ENCODE assay signal across 11 cellular contexts in the genomic region with DNA sequence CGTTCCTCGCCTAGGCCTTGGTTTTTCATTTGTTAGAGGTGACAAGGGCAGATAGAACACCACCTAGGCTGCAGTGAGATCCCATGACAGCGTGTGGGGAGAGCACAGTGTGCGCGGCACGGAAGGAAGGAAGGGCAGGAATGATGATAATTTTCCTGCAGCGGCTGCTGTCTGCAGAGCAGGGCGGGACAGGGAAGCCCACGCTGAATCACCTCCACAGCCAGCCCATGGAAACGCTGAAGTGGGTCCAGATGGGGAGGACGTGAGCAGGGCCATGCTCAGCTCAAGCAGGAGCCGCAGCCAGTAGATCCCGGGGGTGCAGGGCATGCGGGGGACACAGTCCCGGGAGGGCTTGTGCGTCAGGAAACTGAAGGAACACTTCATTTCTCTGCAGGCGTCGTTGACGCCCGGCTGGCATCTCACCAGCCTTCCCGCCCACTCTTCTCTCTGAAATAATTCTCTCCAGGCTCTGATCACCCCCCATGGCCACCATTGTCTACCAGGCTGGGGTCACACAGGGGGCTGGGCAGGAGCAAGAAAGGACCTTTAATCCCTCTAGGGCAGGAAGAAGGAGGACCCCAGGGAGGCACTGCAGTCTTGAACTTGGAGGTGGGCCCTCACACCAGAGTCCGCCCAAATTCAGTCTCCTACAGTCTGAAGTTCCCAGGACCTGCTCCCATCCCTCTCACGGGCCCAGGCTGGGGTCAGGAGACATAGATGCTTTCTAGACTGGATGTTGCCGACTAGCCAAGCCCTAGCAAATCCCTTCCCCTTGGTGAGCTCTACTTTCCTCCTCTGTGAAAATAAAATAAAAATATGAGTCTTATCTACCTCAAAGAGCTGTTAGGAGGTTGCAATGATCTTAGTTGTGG. TPM values are rescaled to one million over a fixed set of nuclear protein-coding genes. Genes with fewer than 3 reads are reported as not detected.
A peak's percentile ranks its signal among the peaks of the same experiment; 100 is the strongest.
DNase-seq lines count a peak whose midpoint lies in the region; ATAC-seq, FAIRE-seq and TF ChIP-seq lines count a peak whose summit lies in the region.
"Had no signal": no experiment of that assay in that cellular context is flagged by ENCODE, and none has a peak within 500 bp of the region (broad histone marks: within the 10 kb centered on the region; RNA-seq: fewer than 3 reads in every experiment).

No MANE protein-coding gene starts in this region.

- H2AFZ ChIP-seq in Karpas-422 (ENCODE audit: low read length) (no peak overlapping the region), neural progenitor cell (replicated peaks) (no peak overlapping the region)

- WGBS in sigmoid colon, 2 donors = 80 to 83% methylated on average over 24 of the region's 24 CpGs

- H3K4me1 Mint-ChIP-seq in neural progenitor cell = peaks cover 73% of the 10 kb centered on the region

- ATAC-seq in left cardiac atrium (peak; percentile 55 to 69), GM21825 (IDR thresholded peaks at IDR 0.05; ENCODE audit: unreplicated experiment) (no peak)

- no peak overlapping the region for H3K4me3 Mint-ChIP-seq in neural progenitor cell
- H3K4me3 Mint-ChIP-seq: activated naive CD4-positive, alpha-beta T cell treated with anti-CD3 and anti-CD28 coated beads, Interleukin-2, amount 50 U/mL, for 24 hours; CD4-positive, CD25-positive, alpha-beta regulatory T cell had no signal

- intact Hi-C loops in left cardiac atrium (cut with DNase I) = loop anchor here in 1 of 2 donors (2.0 kb wide), 1 partner anchor 21 kb away; a partner anchor contains a TSS
- intact Hi-C loops in sigmoid colon (cut with DNase I) = loop anchor here (5.0 kb wide), 1 partner anchor 33 kb away; no protein-coding TSS in a partner anchor

- H3K4me1 ChIP-seq in sigmoid colon = peaks cover 0 to 49% (median 31%) of the 10 kb centered on the region in 4 donors
- H3K4me1 ChIP-seq in Karpas-422 (ENCODE audit: low read length) = peaks cover 7% of the 10 kb centered on the region
- H3K4me1 ChIP-seq in neural progenitor cell = peaks cover 18% of the 10 kb centered on the region

- H3K9me3 ChIP-seq in sigmoid colon (no peaks in the 10 kb centered on the region), Karpas-422 (ENCODE audit: low read length) (no peaks in the 10 kb centered on the region), neural progenitor cell (ENCODE audit: low read depth) (no peaks in the 10 kb centered on the region)

- H3K36me3 ChIP-seq in BJ (ENCODE audit: control insufficient read depth, insufficient read depth, low read length) (no peaks in the 10 kb centered on the region), bronchial epithelial cell (ENCODE audit: control insufficient read depth, insufficient read depth, low read length) (no peaks in the 10 kb centered on the region), sigmoid colon (no peaks in the 10 kb centered on the region), Karpas-422 (ENCODE audit: insufficient read depth, low read length) (no peaks in the 10 kb centered on the region), neural progenitor cell (no peaks in the 10 kb centered on the region)

- H3K27me3 Mint-ChIP-seq in neural progenitor cell (ENCODE audit: insufficient read depth, low read depth) = peaks cover 20% of the 10 kb centered on the region
- H3K27me3 Mint-ChIP-seq: activated naive CD4-positive, alpha-beta T cell treated with anti-CD3 and anti-CD28 coated beads, Interleukin-2, amount 50 U/mL, for 24 hours had no signal

- no peak overlapping the region for H3K4me3 ChIP-seq in BJ (ENCODE audit: low read depth, low read length)
- H3K4me3 ChIP-seq in bronchial epithelial cell (ENCODE audit: low read depth, low read length) = no peak overlapping the region
- H3K4me3 ChIP-seq in sigmoid colon = no peak overlapping the region
- H3K4me3 ChIP-seq in Karpas-422 (ENCODE audit: low read length) = no peak overlapping the region
- H3K4me3 ChIP-seq in neural progenitor cell = no peak overlapping the region

- peak overlapping the region in 3 of 4 donors; percentile 37 to 56 (median 52) for H3K27ac ChIP-seq in sigmoid colon
- H3K27ac ChIP-seq in Karpas-422 (ENCODE audit: low read length) = no peak overlapping the region
- H3K27ac ChIP-seq in neural progenitor cell = no peak overlapping the region

- no peak for TF ChIP-seq POLR2A in sigmoid colon (IDR thresholded peaks at IDR 0.05)

- H3K4me2 ChIP-seq in Karpas-422 (ENCODE audit: low read depth, low read length, poor library complexity, severe bottlenecking) (no peak overlapping the region), neural progenitor cell (no peak overlapping the region)

- H4K20me1 ChIP-seq in Karpas-422 (ENCODE audit: insufficient read depth, low read depth, low read length) (no peaks in the 10 kb centered on the region), neural progenitor cell (ENCODE audit: low read depth) (no peaks in the 10 kb centered on the region)

- POLR2A ChIA-PET in BJ (lab: Charles Lee) = interaction anchor here (0.6 kb wide), 1 partner anchor 329 kb away, joined by 5 read pairs; no protein-coding TSS in a partner anchor

- DNase-seq in BJ (ENCODE audit: low read depth) = peak; percentile 53
- DNase-seq in bronchial epithelial cell (ENCODE audit: low read depth) = no peak
- peak; percentile 90 for DNase-seq in left cardiac atrium
- DNase-seq in sigmoid colon = no peak
- DNase-seq in Karpas-422 = no peak
- DNase-seq in UCSD-AML1 (lab: John Stamatoyannopoulos, UW; ENCODE audit: unreplicated experiment) = no peak
- no peak for DNase-seq in neural progenitor cell (ENCODE audit: low spot score)
- DNase-seq: CD4-positive, CD25-positive, alpha-beta regulatory T cell had no signal

- FAIRE-seq in bronchial epithelial cell (lab: Jason Lieb, UNC) = peak; percentile 76

- H3K9me2 ChIP-seq in Karpas-422 (replicated peaks; ENCODE audit: insufficient read depth, low read length) = no peaks in the 10 kb centered on the region

- no peaks in the 10 kb centered on the region for H3K36me3 Mint-ChIP-seq in neural progenitor cell
- H3K36me3 Mint-ChIP-seq: activated naive CD4-positive, alpha-beta T cell treated with anti-CD3 and anti-CD28 coated beads, Interleukin-2, amount 50 U/mL, for 24 hours had no signal

- CTCF ChIA-PET in BJ (lab: Yijun Ruan, JAX) = interaction anchor here (0.6 to 1.2 kb wide), 4 partner anchors 8 to 34 kb away, joined by 3 to 4 read pairs (median 3); no protein-coding TSS in a partner anchor

- TF ChIP-seq EP300 in sigmoid colon (IDR thresholded peaks at IDR 0.05) = no peak

- no peak overlapping the region for H3K27ac Mint-ChIP-seq in neural progenitor cell
- H3K27ac Mint-ChIP-seq: activated naive CD4-positive, alpha-beta T cell treated with anti-CD3 and anti-CD28 coated beads, Interleukin-2, amount 50 U/mL, for 24 hours; CD4-positive, CD25-positive, alpha-beta regulatory T cell had no signal

- TF ChIP-seq CTCF in BJ (IDR thresholded peaks at IDR 0.05; ENCODE audit: insufficient read depth, low read depth, low read length) (no peak), bronchial epithelial cell (IDR thresholded peaks at IDR 0.05; ENCODE audit: insufficient read depth, low read length, severe bottlenecking) (no peak), sigmoid colon (IDR thresholded peaks at IDR 0.05) (no peak), neural progenitor cell (IDR thresholded peaks at IDR 0.05) (no peak)

- peaks cover 10% of the 10 kb centered on the region for H3F3A ChIP-seq in neural progenitor cell (ENCODE audit: low read depth)

- H3K9me3 Mint-ChIP-seq in neural progenitor cell = peaks cover 2% of the 10 kb centered on the region
- H3K9me3 Mint-ChIP-seq: activated naive CD4-positive, alpha-beta T cell treated with anti-CD3 and anti-CD28 coated beads, Interleukin-2, amount 50 U/mL, for 24 hours had no signal

- H3K79me2 ChIP-seq in Karpas-422 (ENCODE audit: low read length) (no peaks in the 10 kb centered on the region), neural progenitor cell (ENCODE audit: low read depth) (no peaks in the 10 kb centered on the region)

- H3K27me3 ChIP-seq in BJ (ENCODE audit: control insufficient read depth, insufficient read depth, low read length) (no peaks in the 10 kb centered on the region), bronchial epithelial cell (ENCODE audit: control insufficient read depth, insufficient read depth, low read length) (no peaks in the 10 kb centered on the region), sigmoid colon (no peaks in the 10 kb centered on the region), Karpas-422 (ENCODE audit: low read length) (no peaks in the 10 kb centered on the region), neural progenitor cell (peaks cover 15% of the 10 kb centered on the region)

- no peak overlapping the region for H3K9ac ChIP-seq in Karpas-422 (ENCODE audit: low read length)
- no peak overlapping the region for H3K9ac ChIP-seq in neural progenitor cell

RNA-seq across cellular contexts. Expression of a gene that starts 20.9 kb away (rescaled TPM):
- polyA plus RNA-seq in BJ (2011; rRNA removed) = 4.8 and 8.4 TPM in 2 replicates
- polyA minus RNA-seq in BJ (2011; rRNA and poly(A)+ RNA removed) = 15.2 and 21.4 TPM in 2 replicates
- 1.3 and 2.2 TPM in 2 replicates for total RNA-seq in bronchial epithelial cell
- 100 to 1,000 TPM; 503 to 769 TPM for total RNA-seq in left cardiac atrium
- 10 to 100 TPM in 2 of 4 donors, 1 to 10 TPM in 2; 7.1 to 23.5 (median 11.1) TPM for total RNA-seq in sigmoid colon
- 10 to 100 TPM; 18.6 to 30.1 (median 28.9) TPM for polyA plus RNA-seq in sigmoid colon
- not detected in 2 replicates for total RNA-seq in Karpas-422 (2014; rRNA removed; shearing (Covaris generic); ENCODE audit: low replicate concordance)
- 0.41 and 1.3 TPM in 2 replicates for total RNA-seq in neural progenitor cell (ENCODE audit: low replicate concordance)
- total RNA-seq: SK-MEL-5 had no signal
- polyA plus RNA-seq: CD4-positive, CD25-positive, alpha-beta regulatory T cell had no signal

RNA-seq across cellular contexts. Expression of a gene that starts 41.5 kb away (rescaled TPM):
- polyA plus RNA-seq in BJ (2011; rRNA removed) (0.04 and 0.13 TPM in 2 replicates), sigmoid colon (under 1 TPM; 0.16 to 0.92 (median 0.60) TPM)
- not detected in 2 replicates for polyA minus RNA-seq in BJ (2011; rRNA and poly(A)+ RNA removed)
- total RNA-seq in bronchial epithelial cell (not detected in 2 replicates), left cardiac atrium (1 to 10 TPM; 2.9 to 3.0 TPM), sigmoid colon (under 1 TPM in 2 of 4 donors, not detected in 2; 0.33 to 0.55 TPM), neural progenitor cell (ENCODE audit: low replicate concordance) (0.43 and 0.90 TPM in 2 replicates)
- total RNA-seq in Karpas-422 (2014; rRNA removed; shearing (Covaris generic); ENCODE audit: low replicate concordance) = not detected in 2 replicates
- total RNA-seq: CD4-positive, CD25-positive, alpha-beta regulatory T cell; SK-MEL-5 had no signal

Comparison
In these comparisons a context has a peak if more than half of its experiments do, and no peak if none do; other contexts are left out.
1. DNase-seq: peak in BJ (single experiment) and left cardiac atrium (single experiment); none in bronchial epithelial cell (single experiment), sigmoid colon (single experiment), Karpas-422 (single experiment), UCSD-AML1 (single experiment) and neural progenitor cell (single experiment).
2. H3K27ac ChIP-seq: peak in sigmoid colon (3 of 4); none in Karpas-422 (single experiment) and neural progenitor cell (single experiment).
3. RNA of a gene that starts 20.9 kb away (total RNA-seq): 503 to 769 TPM in left cardiac atrium; 7.1 to 23.5 TPM in sigmoid colon, 1.3 to 2.2 TPM in bronchial epithelial cell, 0.41 to 1.3 TPM in neural progenitor cell and not detected in Karpas-422; every median in the first group is over 10 times any median in the second.